10 cellular contexts compared by ENCODE assay signal in genomic region chr13:100513987-100514670, GRCh38.
A peak's percentile ranks its signal among the peaks of the same experiment; 100 is the strongest.
DNase-seq lines count a peak whose midpoint lies in the region; ATAC-seq and TF ChIP-seq lines count a peak whose summit lies in the region.
"Had no signal": no experiment of that assay in that cellular context is flagged by ENCODE, and none has a peak within 500 bp of the region (broad histone marks: within the 10 kb centered on the region; RNA-seq: fewer than 3 reads in every experiment).

No MANE protein-coding gene starts in this region.

- H3K27me3 ChIP-seq in GM23248 (replicated peaks; ENCODE audit: insufficient read depth), result no peaks in the 10 kb centered on the region
- H3K27me3 ChIP-seq in lower lobe of right lung (ENCODE audit: low read depth), result no peaks in the 10 kb centered on the region
- H3K27me3 ChIP-seq in suprapubic skin, result no peaks in the 10 kb centered on the region
- H3K27me3 ChIP-seq: stomach had no signal

- in situ Hi-C loops in GM23248 (cut with MboI), result loop anchor here (10.0 to 25.0 kb wide), 2 partner anchors 277 to 859 kb away; no protein-coding TSS in a partner anchor

- DNase-seq in GM23248, result no peak
- DNase-seq in NCI-H1436 (lab: John Stamatoyannopoulos, UW), result peak; percentile 58
- peak; percentile 71 for DNase-seq in SK-N-MC (ENCODE audit: low read depth, low spot score)
- no peak for DNase-seq in lower lobe of right lung
- DNase-seq in suprapubic skin (ENCODE audit: low spot score in 2 of 2), result no peak
- no peak for DNase-seq in coronary artery (ENCODE audit: low spot score)
- no peak for DNase-seq in endothelial cell (ENCODE audit: low spot score)

- no peaks in the 10 kb centered on the region for H4K20me1 ChIP-seq in GM23248 (ENCODE audit: insufficient read depth)

- peaks cover 14% of the 10 kb centered on the region for H3K4me1 Mint-ChIP-seq in endothelial cell (ENCODE audit: unreplicated experiment)

- peaks cover 2% of the 10 kb centered on the region for H3K27me3 Mint-ChIP-seq in endothelial cell (ENCODE audit: unreplicated experiment)

- H3K4me2 ChIP-seq in GM23248 (ENCODE audit: unreplicated experiment), result no peak overlapping the region

- intact Hi-C loops in lower lobe of right lung (cut with DNase I), result loop anchor here (10.0 kb wide), 1 partner anchor 859 kb away; no protein-coding TSS in a partner anchor

- no peaks in the 10 kb centered on the region for H3K36me3 ChIP-seq in GM23248 (ENCODE audit: low read depth)
- H3K36me3 ChIP-seq in SK-N-MC (ENCODE audit: insufficient read depth, low read length), result no peaks in the 10 kb centered on the region; the same call in 1 of the 2 replicates
- H3K36me3 ChIP-seq in lower lobe of right lung, result peaks cover 7% of the 10 kb centered on the region
- no peaks in the 10 kb centered on the region for H3K36me3 ChIP-seq in suprapubic skin

- no peaks in the 10 kb centered on the region for H3K36me3 Mint-ChIP-seq in endothelial cell (ENCODE audit: low read depth, unreplicated experiment)

- H3K79me2 ChIP-seq in GM23248 (ENCODE audit: insufficient read depth), result no peaks in the 10 kb centered on the region

- H3K9me3 ChIP-seq in GM23248 (ENCODE audit: low read depth) (no peaks in the 10 kb centered on the region), SK-N-MC (ENCODE audit: low read depth, low read length) (no peaks in the 10 kb centered on the region), lower lobe of right lung (no peaks in the 10 kb centered on the region), suprapubic skin (no peaks in the 10 kb centered on the region)
- H3K9me3 ChIP-seq: stomach had no signal

- no peak for TF ChIP-seq POLR2A in suprapubic skin (IDR thresholded peaks at IDR 0.05)

- H3K4me3 ChIP-seq in GM23248, result no peak overlapping the region
- H3K4me3 ChIP-seq in SK-N-MC, result peak overlapping the region; percentile 68
- no peak overlapping the region for H3K4me3 ChIP-seq in lower lobe of right lung
- H3K4me3 ChIP-seq in suprapubic skin, result no peak overlapping the region
- H3K4me3 ChIP-seq in coronary artery, result no peak overlapping the region
- H3K4me3 ChIP-seq: stomach had no signal

- no peaks in the 10 kb centered on the region for H3K9me3 Mint-ChIP-seq in endothelial cell (ENCODE audit: unreplicated experiment)
- H3K9me3 Mint-ChIP-seq: nephron had no signal

- WGBS in GM23248 (ENCODE audit: low coverage in 1 of 2, low lambda C conversion rate in 2 of 2, missing lambda C conversion rate in 2 of 2), 2 experiments, result 49 to 60% methylated on average over 8 of the region's 8 CpGs
- 67% methylated on average over 8 of the region's 8 CpGs for WGBS in suprapubic skin

- no peaks in the 10 kb centered on the region for H3F3A ChIP-seq in GM23248 (ENCODE audit: insufficient read depth)

- H3K4me1 ChIP-seq in GM23248 (ENCODE audit: insufficient read depth) (no peaks in the 10 kb centered on the region), lower lobe of right lung (peaks cover 9% of the 10 kb centered on the region), suprapubic skin (peaks cover 11% of the 10 kb centered on the region)

- TF ChIP-seq EP300 in suprapubic skin (IDR thresholded peaks at IDR 0.05), result no peak

- 0 out of 2 replicates have a peak overlapping the region, but pooled peaks have one; percentile 2 for H2AFZ ChIP-seq in GM23248

- H3K9me2 ChIP-seq in GM23248 (ENCODE audit: insufficient read depth), result no peaks in the 10 kb centered on the region

- H3K27ac ChIP-seq in GM23248 (no peak overlapping the region), SK-N-MC (peak overlapping the region; percentile 96), lower lobe of right lung (no peak overlapping the region), suprapubic skin (no peak overlapping the region), coronary artery (no peak overlapping the region)
- H3K27ac ChIP-seq: stomach had no signal

- no peak for TF ChIP-seq CTCF in lower lobe of right lung (IDR thresholded peaks at IDR 0.05)
- TF ChIP-seq CTCF in suprapubic skin (IDR thresholded peaks at IDR 0.05), result peak in 1 of 2 donors; percentile 3
- no peak for TF ChIP-seq CTCF in coronary artery (IDR thresholded peaks at IDR 0.05)
- no peak for TF ChIP-seq CTCF in endothelial cell (IDR thresholded peaks at IDR 0.05; ENCODE audit: unreplicated experiment)

- H3K27ac Mint-ChIP-seq in endothelial cell (ENCODE audit: unreplicated experiment), result no peak overlapping the region

- H3K9ac ChIP-seq in GM23248, result no peak overlapping the region
- H3K9ac ChIP-seq in SK-N-MC (ENCODE audit: insufficient read length), result peak overlapping the region; percentile 65

- H3K4me3 Mint-ChIP-seq in endothelial cell (ENCODE audit: unreplicated experiment), result no peak overlapping the region
- H3K4me3 Mint-ChIP-seq: nephron had no signal

- ATAC-seq in lower lobe of right lung (peak; percentile 77 to 85), GM21423 (IDR thresholded peaks at IDR 0.05; ENCODE audit: unreplicated experiment) (no peak)

Comparison
In these comparisons a context has a peak if more than half of its experiments do, and no peak if none do; other contexts are left out.
1. DNase-seq: peak in NCI-H1436 (single experiment) and SK-N-MC (single experiment); none in GM23248 (single experiment), lower lobe of right lung (single experiment), suprapubic skin (0 of 2), coronary artery (single experiment) and endothelial cell (single experiment).